33 cellular contexts compared by ENCODE assay signal in the genomic region with DNA sequence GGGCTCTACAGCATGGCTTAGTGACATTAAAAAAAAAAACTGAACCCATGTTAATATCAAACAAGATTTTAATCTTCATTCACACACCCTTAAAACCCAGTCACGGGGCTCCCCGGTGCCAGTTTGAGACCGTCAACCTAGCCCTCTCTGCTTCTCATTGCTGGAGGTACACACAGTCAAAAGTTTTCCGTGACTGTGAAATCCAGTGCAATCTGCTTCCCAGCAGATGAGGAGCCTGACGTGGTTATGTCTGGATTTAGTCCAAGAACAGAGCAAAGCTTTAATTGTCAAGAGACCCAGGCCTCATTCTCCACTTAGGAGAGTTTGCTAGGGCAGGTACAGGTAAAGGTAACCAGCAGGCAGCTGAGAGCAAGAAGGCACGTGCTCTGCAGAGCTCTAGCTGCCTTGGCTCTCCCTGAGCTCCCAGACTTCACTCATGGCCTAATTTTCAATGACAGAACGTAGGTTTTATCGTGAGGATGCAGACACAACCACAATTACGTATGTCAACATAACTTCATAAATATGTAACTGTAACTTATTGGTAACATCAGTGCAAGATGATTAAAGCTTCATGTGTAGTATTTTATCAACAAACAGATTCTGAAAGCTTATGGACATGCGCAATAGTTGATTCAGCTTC. TPM values are rescaled to one million over a fixed set of nuclear protein-coding genes. Genes with fewer than 3 reads are reported as not detected.
DNase-seq lines count a peak whose midpoint lies in the region; ATAC-seq and TF ChIP-seq lines count a peak whose summit lies in the region.
"Had no signal": no experiment of that assay in that cellular context is flagged by ENCODE, and none has a peak within 500 bp of the region (broad histone marks: within the 10 kb centered on the region; RNA-seq: fewer than 3 reads in every experiment).

No MANE protein-coding gene starts in this region.

- peak overlapping the region; percentile 25 for H3K9ac ChIP-seq in SK-N-MC (ENCODE audit: insufficient read length)
- H3K9ac ChIP-seq in smooth muscle cell (ENCODE audit: low read depth), result peak overlapping the region; percentile 61

- H3K9me3 ChIP-seq in SK-N-MC (ENCODE audit: low read depth, low read length) (no peaks in the 10 kb centered on the region), smooth muscle cell (replicated peaks; ENCODE audit: low read depth) (peaks cover 4% of the 10 kb centered on the region)
- H3K9me3 ChIP-seq: ascending aorta, MG63, mucosa of descending colon, pancreas, upper lobe of left lung had no signal

- H4K20me1 ChIP-seq in smooth muscle cell (ENCODE audit: low read depth), result no peaks in the 10 kb centered on the region

- no peaks in the 10 kb centered on the region for H3K36me3 Mint-ChIP-seq in endothelial cell (ENCODE audit: low read depth, unreplicated experiment)
- H3K36me3 Mint-ChIP-seq: activated naive CD4-positive, alpha-beta T cell treated with anti-CD3 and anti-CD28 coated beads, Interleukin-2, amount 50 U/mL, for 72 hours; CD4-positive, CD25-positive, alpha-beta regulatory T cell had no signal

- H3K4me1 Mint-ChIP-seq in endothelial cell (ENCODE audit: unreplicated experiment), result peaks cover 2% of the 10 kb centered on the region
- H3K4me1 Mint-ChIP-seq: nephron had no signal

- no peak overlapping the region for H3K27ac ChIP-seq in SK-N-MC
- H3K27ac ChIP-seq in smooth muscle cell (ENCODE audit: low read depth), result peak overlapping the region; percentile 77
- H3K27ac ChIP-seq: ascending aorta, pancreas, skin epidermis, upper lobe of left lung had no signal

- H3K36me3 ChIP-seq in SK-N-MC (ENCODE audit: insufficient read depth, low read length), result no peaks in the 10 kb centered on the region
- no peaks in the 10 kb centered on the region for H3K36me3 ChIP-seq in smooth muscle cell (ENCODE audit: low read depth)
- H3K36me3 ChIP-seq: ascending aorta, MG63, pancreas, upper lobe of left lung had no signal

- H2AFZ ChIP-seq in smooth muscle cell (ENCODE audit: low read depth), result no peak overlapping the region

- no peak for TF ChIP-seq CTCF in fibroblast of villous mesenchyme (IDR thresholded peaks at IDR 0.05; ENCODE audit: insufficient read depth, low read depth, low read length)
- no peak for TF ChIP-seq CTCF in smooth muscle cell (IDR thresholded peaks at IDR 0.05; ENCODE audit: borderline replicate concordance, insufficient read depth, poor library complexity, severe bottlenecking)
- no peak for TF ChIP-seq CTCF in GM13977 (IDR thresholded peaks at IDR 0.05; ENCODE audit: extremely low read depth, insufficient read depth, missing control alignments)
- TF ChIP-seq CTCF in endothelial cell (IDR thresholded peaks at IDR 0.05; ENCODE audit: unreplicated experiment), result no peak

- H3K4me3 ChIP-seq in SK-N-MC (no peak overlapping the region), fibroblast of villous mesenchyme (ENCODE audit: low read depth, low read length) (no peak overlapping the region), smooth muscle cell (no peak overlapping the region)
- H3K4me3 ChIP-seq: ascending aorta, lung, MG63, mucosa of descending colon, pancreas, skin epidermis, upper lobe of left lung had no signal

- no peaks in the 10 kb centered on the region for H3K4me1 ChIP-seq in smooth muscle cell (ENCODE audit: low read depth)
- H3K4me1 ChIP-seq: ascending aorta, pancreas had no signal

- no peaks in the 10 kb centered on the region for H3K9me3 Mint-ChIP-seq in endothelial cell (ENCODE audit: unreplicated experiment)
- H3K9me3 Mint-ChIP-seq: activated CD4-positive, alpha-beta T cell treated with anti-CD3 and anti-CD28 coated beads, Interleukin-2, amount 10 ng/mL, durations not matched to agents 7 days and 5 days; activated naive CD4-positive, alpha-beta T cell treated with anti-CD3 and anti-CD28 coated beads, Interleukin-2, amount 50 U/mL, for 72 hours had no signal

- peak; percentile 3 for DNase-seq in NCI-H2107 (lab: John Stamatoyannopoulos, UW)
- no peak for DNase-seq in NCI-H2107 treated with DMSO at 0.1 percent for 48 hours (lab: John Stamatoyannopoulos, UW; ENCODE audit: unreplicated experiment)
- DNase-seq in SK-N-MC (ENCODE audit: low read depth, low spot score), result no peak
- DNase-seq in fibroblast of villous mesenchyme (ENCODE audit: low read depth), result peak; percentile 80
- no peak for DNase-seq in smooth muscle cell (lab: John Stamatoyannopoulos, UW; ENCODE audit: unreplicated experiment)
- DNase-seq in GM13977 (ENCODE audit: low spot score), result no peak
- DNase-seq in endothelial cell (ENCODE audit: low spot score), result no peak
- DNase-seq: 8988T; activated CD4-positive, alpha-beta T cell treated with anti-CD3 and anti-CD28 coated beads, Interleukin-2, amount 10 ng/mL, durations not matched to agents 7 days and 5 days; AML-193; caudate nucleus; CD4-positive, CD25-positive, alpha-beta regulatory T cell; GOT3; KG1; left cardiac atrium; mucosa of descending colon; NCI-H1930; NCI-H446; NCI-H774; pancreas; stimulated activated naive CD4-positive, alpha-beta T cell; T-helper 9 cell; upper lobe of left lung had no signal

- H3K4me2 ChIP-seq in smooth muscle cell, result no peak overlapping the region

- no peaks in the 10 kb centered on the region for H3F3A ChIP-seq in smooth muscle cell (ENCODE audit: low read depth)

- no peaks in the 10 kb centered on the region for H3K27me3 Mint-ChIP-seq in endothelial cell (ENCODE audit: unreplicated experiment)

- in situ Hi-C loops in GM13977 (cut with MboI; ENCODE audit: low pct_unique_long_range_greater_than_20kb, low sequenced_read_pairs, unreplicated experiment), result loop anchor here (25.0 kb wide), 2 partner anchors 600 to 800 kb away; no protein-coding TSS in a partner anchor

- WGBS in smooth muscle cell (ENCODE audit: low lambda C conversion rate), result 75% methylated on average over 10 of the region's 10 CpGs

- no peak overlapping the region for H3K27ac Mint-ChIP-seq in endothelial cell (ENCODE audit: unreplicated experiment)
- H3K27ac Mint-ChIP-seq: activated CD4-positive, alpha-beta T cell treated with anti-CD3 and anti-CD28 coated beads, Interleukin-2, amount 10 ng/mL, durations not matched to agents 7 days and 5 days; activated naive CD4-positive, alpha-beta T cell treated with anti-CD3 and anti-CD28 coated beads, Interleukin-2, amount 50 U/mL, for 72 hours; CD4-positive, CD25-positive, alpha-beta regulatory T cell; nephron; WTC11 had no signal

- no peaks in the 10 kb centered on the region for H3K79me2 ChIP-seq in smooth muscle cell (ENCODE audit: low read depth)

- ATAC-seq in HG03196 (IDR thresholded peaks at IDR 0.05; ENCODE audit: unreplicated experiment), result no peak
- ATAC-seq: activated naive CD4-positive, alpha-beta T cell treated with anti-CD3 and anti-CD28 coated beads, Interleukin-2, amount 50 U/mL, for 72 hours; esophagus mucosa; left cardiac atrium; mucosa of descending colon; pancreas; WTC11 had no signal

- H3K27me3 ChIP-seq in smooth muscle cell (ENCODE audit: low read depth), result no peaks in the 10 kb centered on the region
- H3K27me3 ChIP-seq: ascending aorta, MG63, pancreas, upper lobe of left lung had no signal

- H3K4me3 Mint-ChIP-seq in endothelial cell (ENCODE audit: unreplicated experiment), result no peak overlapping the region
- H3K4me3 Mint-ChIP-seq: activated CD4-positive, alpha-beta T cell treated with anti-CD3 and anti-CD28 coated beads, Interleukin-2, amount 10 ng/mL, durations not matched to agents 7 days and 5 days; CD4-positive, CD25-positive, alpha-beta regulatory T cell; nephron; WTC11 had no signal

RNA-seq across cellular contexts. Expression of gene SLC16A14, which starts 56.4 kb away (rescaled TPM):
- total RNA-seq in fibroblast of villous mesenchyme, result 1.3 and 3.5 TPM in 2 replicates
- total RNA-seq in smooth muscle cell, result 0.76 and 1.3 TPM in 2 replicates
- polyA plus RNA-seq in smooth muscle cell, result 0.15 and 0.69 TPM in 2 replicates
- 0.18 TPM for total RNA-seq in endothelial cell (ENCODE audit: unreplicated experiment)
- total RNA-seq: CD4-positive, CD25-positive, alpha-beta regulatory T cell; RPMI7951 had no signal

Comparison
In these comparisons a context has a peak if more than half of its experiments do, and no peak if none do; other contexts are left out.
1. DNase-seq: peak in NCI-H2107 (single experiment) and fibroblast of villous mesenchyme (single experiment); none in NCI-H2107 treated with DMSO at 0.1 percent for 48 hours (single experiment), SK-N-MC (single experiment), smooth muscle cell (single experiment), GM13977 (single experiment) and endothelial cell (single experiment).